8 cellular contexts compared by ENCODE assay signal in the genomic region with DNA sequence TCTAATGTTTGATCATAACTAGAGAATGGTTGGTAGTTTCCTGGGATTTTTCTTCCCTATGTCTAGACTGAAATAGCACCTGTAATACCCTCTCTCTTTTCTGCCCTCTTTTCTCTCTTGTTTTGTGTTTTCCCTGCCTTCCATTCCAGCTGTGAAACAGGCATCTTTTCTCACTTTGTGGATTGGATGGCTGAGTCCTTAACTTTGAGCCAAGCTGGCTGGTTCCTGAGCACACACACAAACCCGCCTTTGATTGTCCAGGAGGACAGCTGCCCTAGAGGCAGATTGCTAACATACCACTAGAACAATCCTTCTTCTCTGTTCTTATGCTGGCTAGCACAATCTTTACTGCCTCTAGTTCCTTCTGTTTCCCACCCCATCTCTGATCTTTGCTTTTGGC. TPM values are rescaled to one million over a fixed set of nuclear protein-coding genes. Genes with fewer than 3 reads are reported as not detected.
DNase-seq lines count a peak whose midpoint lies in the region; ATAC-seq and TF ChIP-seq lines count a peak whose summit lies in the region.

No MANE protein-coding gene starts in this region.

- peaks cover 0 to 35% of the 10 kb centered on the region in 2 donors for H3K36me3 ChIP-seq in neuronal stem cell (replicated peaks in 1 of 2; ENCODE audit: control insufficient read depth in 2 of 2, insufficient read depth in 2 of 2, low read length in 2 of 2)

- H2BK120ac ChIP-seq in neuronal stem cell (ENCODE audit: low read depth, low read length) = no peak overlapping the region

- no peak overlapping the region for H3K27ac Mint-ChIP-seq in activated CD8-positive, alpha-beta memory T cell treated with anti-CD3 and anti-CD28 coated beads, Interleukin-2, amount 10 ng/mL, durations not matched to agents 7 days and 5 days

- peak overlapping the region; percentile 97 for H3K27ac ChIP-seq in neuronal stem cell (replicated peaks; ENCODE audit: low read length)

- H3K4me1 Mint-ChIP-seq in activated CD8-positive, alpha-beta memory T cell treated with anti-CD3 and anti-CD28 coated beads, Interleukin-2, amount 10 ng/mL, durations not matched to agents 7 days and 5 days = peaks cover 12% of the 10 kb centered on the region

- no peak overlapping the region for H4K91ac ChIP-seq in neuronal stem cell (ENCODE audit: low read depth, low read length, poor library complexity)

- no CpG with 5 or more reads among the region's 1 CpG for WGBS in neuronal stem cell (ENCODE audit: extremely low coverage in 2 of 2, insufficient read length in 2 of 2, insufficient replicate concordance in 1 of 2), 2 donors

- H2AK5ac ChIP-seq in neuronal stem cell (ENCODE audit: low read depth, low read length) = no peak overlapping the region

- DNase-seq in AG10803 (ENCODE audit: low read depth) (peak; percentile 88), SW480 (ENCODE audit: low spot score) (peak; percentile 75), globus pallidus (ENCODE audit: low spot score) (peak; percentile 88), neuronal stem cell (ENCODE audit: low spot score) (no peak)
- no peak for DNase-seq in activated CD8-positive, alpha-beta memory T cell treated with anti-CD3 and anti-CD28 coated beads, Interleukin-2, amount 50 U/mL, for 48 hours
- no peak for DNase-seq in activated CD4-positive, alpha-beta T cell treated with anti-CD3 and anti-CD28 coated beads, Interleukin-2, amount 50 U/mL, for 4 hours
- no peak for DNase-seq in activated CD8-positive, alpha-beta memory T cell treated with anti-CD3 and anti-CD28 coated beads, Interleukin-2, amount 10 ng/mL, durations not matched to agents 7 days and 5 days

- H3K14ac ChIP-seq in neuronal stem cell (ENCODE audit: low read length) = no peak overlapping the region

- TF ChIP-seq CTCF in AG10803 (conservative IDR thresholded peaks at IDR 0.05; ENCODE audit: low read length) = peak; percentile 40

- H2BK5ac ChIP-seq in neuronal stem cell (ENCODE audit: low read length) = no peak overlapping the region

- H3K9me3 ChIP-seq in neuronal stem cell (replicated peaks in 1 of 2; ENCODE audit: control insufficient read depth in 2 of 2, insufficient read depth in 1 of 2, low read depth in 1 of 2, low read length in 2 of 2) = no peaks in the 10 kb centered on the region

- no peak overlapping the region for H2BK12ac ChIP-seq in neuronal stem cell (ENCODE audit: low read length)

- H3K27me3 Mint-ChIP-seq in activated CD8-positive, alpha-beta memory T cell treated with anti-CD3 and anti-CD28 coated beads, Interleukin-2, amount 10 ng/mL, durations not matched to agents 7 days and 5 days = no peaks in the 10 kb centered on the region

- H2AFZ ChIP-seq in neuronal stem cell (ENCODE audit: low read length) = no peak overlapping the region

- no peak overlapping the region for H2BK15ac ChIP-seq in neuronal stem cell (ENCODE audit: low read length)

- H3K4me3 Mint-ChIP-seq in activated CD8-positive, alpha-beta memory T cell treated with anti-CD3 and anti-CD28 coated beads, Interleukin-2, amount 10 ng/mL, durations not matched to agents 7 days and 5 days = no peak overlapping the region

- H3K79me1 ChIP-seq in neuronal stem cell (ENCODE audit: low read depth, low read length) = no peaks in the 10 kb centered on the region

- no peak overlapping the region for H3K9ac ChIP-seq in neuronal stem cell (ENCODE audit: low read depth, low read length, poor library complexity)

- no peak overlapping the region for H3K4ac ChIP-seq in neuronal stem cell (ENCODE audit: low read length)

- H3K4me1 ChIP-seq in neuronal stem cell (ENCODE audit: control insufficient read depth in 2 of 2, insufficient read depth in 1 of 2, low read depth in 1 of 2, low read length in 2 of 2) = peaks cover 29 to 35% of the 10 kb centered on the region in 2 donors

- H3K27me3 ChIP-seq in neuronal stem cell (ENCODE audit: control insufficient read depth in 3 of 3, insufficient read depth in 3 of 3, low read depth in 1 of 3, low read length in 3 of 3) = no peaks in the 10 kb centered on the region

- CTCF ChIA-PET in activated CD8-positive, alpha-beta memory T cell treated with anti-CD3 and anti-CD28 coated beads, Interleukin-2, amount 10 ng/mL, durations not matched to agents 7 days and 5 days (lab: Charles Lee) = interaction anchor here (3.2 kb wide), 1 partner anchor 22 kb away, joined by 9 read pairs; no protein-coding TSS in a partner anchor

- H3K4me2 ChIP-seq in neuronal stem cell (ENCODE audit: insufficient read depth, low read length, poor library complexity, severe bottlenecking) = no peak overlapping the region

- no peak overlapping the region for H3K4me3 ChIP-seq in AG10803 (ENCODE audit: low read length)
- H3K4me3 ChIP-seq in neuronal stem cell (ENCODE audit: low read length in 2 of 2) = peak overlapping the region in 1 of 2 donors; percentile 25

- no peak overlapping the region for H3K23ac ChIP-seq in neuronal stem cell (ENCODE audit: low read depth, low read length, poor library complexity)

- no peak overlapping the region for H4K8ac ChIP-seq in neuronal stem cell (ENCODE audit: low read depth, low read length)

- no peaks in the 10 kb centered on the region for H3K9me3 Mint-ChIP-seq in activated CD8-positive, alpha-beta memory T cell treated with anti-CD3 and anti-CD28 coated beads, Interleukin-2, amount 10 ng/mL, durations not matched to agents 7 days and 5 days (ENCODE audit: low read depth)

- no peak for ATAC-seq in GM21390 (IDR thresholded peaks at IDR 0.05; ENCODE audit: unreplicated experiment)
- no peak for ATAC-seq in activated CD8-positive, alpha-beta memory T cell treated with anti-CD3 and anti-CD28 coated beads, Interleukin-2, amount 10 ng/mL, durations not matched to agents 7 days and 5 days

- H3K36me3 Mint-ChIP-seq in activated CD8-positive, alpha-beta memory T cell treated with anti-CD3 and anti-CD28 coated beads, Interleukin-2, amount 10 ng/mL, durations not matched to agents 7 days and 5 days = peaks cover 1% of the 10 kb centered on the region

- H3K18ac ChIP-seq in neuronal stem cell (ENCODE audit: low read length) = no peak overlapping the region

RNA-seq across cellular contexts. Expression of a gene that starts 17.7 kb away (rescaled TPM):
- 80.5 TPM for polyA plus RNA-seq in neuronal stem cell (2013, experiment 1 of 2)
- polyA plus RNA-seq in neuronal stem cell (2013, experiment 2 of 2) = 79.9 TPM
- total RNA-seq in activated CD8-positive, alpha-beta memory T cell treated with anti-CD3 and anti-CD28 coated beads, Interleukin-2, amount 10 ng/mL, durations not matched to agents 7 days and 5 days = 1 to 10 TPM; 5.0 to 7.7 TPM

RNA-seq across cellular contexts. Expression of a gene that starts 27.7 kb away (rescaled TPM):
- polyA plus RNA-seq in neuronal stem cell (2013, experiment 1 of 2) = not detected
- polyA plus RNA-seq in neuronal stem cell (2013, experiment 2 of 2) = not detected
- total RNA-seq in activated CD8-positive, alpha-beta memory T cell treated with anti-CD3 and anti-CD28 coated beads, Interleukin-2, amount 10 ng/mL, durations not matched to agents 7 days and 5 days = not detected

RNA-seq across cellular contexts. Expression of a gene that starts 38.0 kb away (rescaled TPM):
- polyA plus RNA-seq in neuronal stem cell (2013, experiment 1 of 2) = 227 TPM
- 230 TPM for polyA plus RNA-seq in neuronal stem cell (2013, experiment 2 of 2)
- 100 to 1,000 TPM; 114 to 145 TPM for total RNA-seq in activated CD8-positive, alpha-beta memory T cell treated with anti-CD3 and anti-CD28 coated beads, Interleukin-2, amount 10 ng/mL, durations not matched to agents 7 days and 5 days

Comparison
In these comparisons a context has a peak if more than half of its experiments do, and no peak if none do; other contexts are left out.
1. DNase-seq: peak in AG10803 (single experiment), SW480 (single experiment) and globus pallidus (single experiment); none in neuronal stem cell (single experiment), activated CD8-positive, alpha-beta memory T cell treated with anti-CD3 and anti-CD28 coated beads, Interleukin-2, amount 50 U/mL, for 48 hours (single experiment), activated CD4-positive, alpha-beta T cell treated with anti-CD3 and anti-CD28 coated beads, Interleukin-2, amount 50 U/mL, for 4 hours (0 of 2) and activated CD8-positive, alpha-beta memory T cell treated with anti-CD3 and anti-CD28 coated beads, Interleukin-2, amount 10 ng/mL, durations not matched to agents 7 days and 5 days (single experiment).